In genomic region chr11:104256525-104256924, GRCh38 we compare ENCODE assay signal across 13 cellular contexts.
DNase-seq lines count a peak whose midpoint lies in the region; ATAC-seq and TF ChIP-seq lines count a peak whose summit lies in the region.
"Had no signal": no experiment of that assay in that cellular context is flagged by ENCODE, and none has a peak within 500 bp of the region (broad histone marks: within the 10 kb centered on the region; RNA-seq: fewer than 3 reads in every experiment).

No MANE protein-coding gene starts in this region.

- peaks cover 2% of the 10 kb centered on the region for H3K9me3 Mint-ChIP-seq in chondrocyte (ENCODE audit: low read depth)
- H3K9me3 Mint-ChIP-seq in osteocyte (ENCODE audit: unreplicated experiment), result no peaks in the 10 kb centered on the region
- H3K9me3 Mint-ChIP-seq in stimulated activated naive B cell treated with anti-CD40 and anti-IgM and Interleukin-4, amounts not matched to agents 10 μg/mL and 1 μg/mL and 100 μg/mL, for 72 hours, result peaks cover 0 to 2% of the 10 kb centered on the region in 2 donors
- H3K9me3 Mint-ChIP-seq in endothelial cell (ENCODE audit: unreplicated experiment), result no peaks in the 10 kb centered on the region
- H3K9me3 Mint-ChIP-seq: activated naive CD8-positive, alpha-beta T cell treated with anti-CD3 and anti-CD28 coated beads for 36 hours; immature natural killer cell had no signal

- TF ChIP-seq CTCF in chondrocyte (IDR thresholded peaks at IDR 0.05), result peak; percentile 60
- TF ChIP-seq CTCF in osteocyte (IDR thresholded peaks at IDR 0.05), result peak; percentile 32
- no peak for TF ChIP-seq CTCF in endothelial cell (IDR thresholded peaks at IDR 0.05; ENCODE audit: unreplicated experiment)

- H3K4me3 Mint-ChIP-seq in chondrocyte (ENCODE audit: unreplicated experiment), result no peak overlapping the region
- no peak overlapping the region for H3K4me3 Mint-ChIP-seq in osteocyte (ENCODE audit: unreplicated experiment)
- no peak overlapping the region for H3K4me3 Mint-ChIP-seq in stimulated activated naive B cell treated with anti-CD40 and anti-IgM and Interleukin-4, amounts not matched to agents 10 μg/mL and 1 μg/mL and 100 μg/mL, for 72 hours
- no peak overlapping the region for H3K4me3 Mint-ChIP-seq in endothelial cell (ENCODE audit: unreplicated experiment)
- H3K4me3 Mint-ChIP-seq: activated naive CD8-positive, alpha-beta T cell treated with anti-CD3 and anti-CD28 coated beads for 36 hours; immature natural killer cell had no signal

- H3K4me1 Mint-ChIP-seq in chondrocyte (ENCODE audit: low read depth) (peaks cover 5% of the 10 kb centered on the region), osteocyte (ENCODE audit: unreplicated experiment) (peaks cover 6% of the 10 kb centered on the region), endothelial cell (ENCODE audit: unreplicated experiment) (no peaks in the 10 kb centered on the region)
- no peaks in the 10 kb centered on the region for H3K4me1 Mint-ChIP-seq in stimulated activated naive B cell treated with anti-CD40 and anti-IgM and Interleukin-4, amounts not matched to agents 10 μg/mL and 1 μg/mL and 100 μg/mL, for 72 hours
- H3K4me1 Mint-ChIP-seq: activated naive CD8-positive, alpha-beta T cell treated with anti-CD3 and anti-CD28 coated beads for 36 hours; immature natural killer cell had no signal

- no peaks in the 10 kb centered on the region for H3K36me3 Mint-ChIP-seq in chondrocyte (ENCODE audit: low read depth)
- H3K36me3 Mint-ChIP-seq in osteocyte (ENCODE audit: unreplicated experiment), result no peaks in the 10 kb centered on the region
- H3K36me3 Mint-ChIP-seq in stimulated activated naive B cell treated with anti-CD40 and anti-IgM and Interleukin-4, amounts not matched to agents 10 μg/mL and 1 μg/mL and 100 μg/mL, for 72 hours, result no peaks in the 10 kb centered on the region
- H3K36me3 Mint-ChIP-seq in endothelial cell (ENCODE audit: low read depth, unreplicated experiment), result no peaks in the 10 kb centered on the region
- H3K36me3 Mint-ChIP-seq: activated naive CD8-positive, alpha-beta T cell treated with anti-CD3 and anti-CD28 coated beads for 36 hours; immature natural killer cell had no signal

- ATAC-seq in stimulated activated naive B cell treated with anti-CD40 and anti-IgM and Interleukin-4, amounts not matched to agents 10 μg/mL and 1 μg/mL and 100 μg/mL, for 72 hours (replicated peaks), result no peak
- ATAC-seq: stimulated activated naive CD8-positive, alpha-beta T cell treated with anti-CD3 and anti-CD28 coated beads, Interleukin-15, Interleukin-2, amounts not matched to agents 100 U/mL and 50 U/mL, for 24 hours had no signal

- no peak overlapping the region for H3K27ac Mint-ChIP-seq in chondrocyte (ENCODE audit: unreplicated experiment)
- no peak overlapping the region for H3K27ac Mint-ChIP-seq in osteocyte (ENCODE audit: unreplicated experiment)
- H3K27ac Mint-ChIP-seq in stimulated activated naive B cell treated with anti-CD40 and anti-IgM and Interleukin-4, amounts not matched to agents 10 μg/mL and 1 μg/mL and 100 μg/mL, for 72 hours, result no peak overlapping the region
- no peak overlapping the region for H3K27ac Mint-ChIP-seq in endothelial cell (ENCODE audit: unreplicated experiment)
- H3K27ac Mint-ChIP-seq: activated naive CD8-positive, alpha-beta T cell treated with anti-CD3 and anti-CD28 coated beads for 36 hours had no signal

- peak; percentile 12 for DNase-seq in DMS 273 (lab: John Stamatoyannopoulos, UW; ENCODE audit: unreplicated experiment)
- no peak for DNase-seq in DMS 273 treated with DMSO at 0.1 percent for 48 hours (lab: John Stamatoyannopoulos, UW)
- peak; percentile 24 for DNase-seq in NCI-H446 treated with DMSO at 0.1 percent for 48 hours (lab: John Stamatoyannopoulos, UW)
- DNase-seq in chondrocyte (ENCODE audit: low spot score), result no peak
- DNase-seq in osteocyte (ENCODE audit: extremely low spot score, unreplicated experiment), result no peak
- DNase-seq in stimulated activated naive B cell treated with anti-CD40 and anti-IgM and Interleukin-4, amounts not matched to agents 10 μg/mL and 1 μg/mL and 100 μg/mL, for 72 hours, result no peak
- no peak for DNase-seq in endothelial cell (ENCODE audit: low spot score)
- DNase-seq in stimulated activated CD4-positive, alpha-beta T cell treated with anti-CD3 and anti-CD28 coated beads, Interleukin-4, amount 100 ng/mL, for 24 hours, result no peak
- DNase-seq: 8988T; activated naive CD8-positive, alpha-beta T cell treated with anti-CD3 and anti-CD28 coated beads for 36 hours; immature natural killer cell; NCI-H526 treated with DMSO at 0.1 percent for 48 hours; stimulated activated naive CD8-positive, alpha-beta T cell treated with anti-CD3 and anti-CD28 coated beads, Interleukin-15, Interleukin-2, amounts not matched to agents 100 U/mL and 50 U/mL, for 24 hours had no signal

- H3K27me3 Mint-ChIP-seq in chondrocyte (ENCODE audit: low read depth) (peaks cover 2% of the 10 kb centered on the region), osteocyte (ENCODE audit: unreplicated experiment) (no peaks in the 10 kb centered on the region), endothelial cell (ENCODE audit: unreplicated experiment) (no peaks in the 10 kb centered on the region)
- H3K27me3 Mint-ChIP-seq in stimulated activated naive B cell treated with anti-CD40 and anti-IgM and Interleukin-4, amounts not matched to agents 10 μg/mL and 1 μg/mL and 100 μg/mL, for 72 hours, result peaks cover 0 to 6% of the 10 kb centered on the region in 2 donors

Comparison
In these comparisons a context has a peak if more than half of its experiments do, and no peak if none do; other contexts are left out.
1. DNase-seq: peak in DMS 273 (single experiment) and NCI-H446 treated with DMSO at 0.1 percent for 48 hours (single experiment); none in DMS 273 treated with DMSO at 0.1 percent for 48 hours (single experiment), chondrocyte (single experiment), osteocyte (single experiment), stimulated activated naive B cell treated with anti-CD40 and anti-IgM and Interleukin-4, amounts not matched to agents 10 μg/mL and 1 μg/mL and 100 μg/mL, for 72 hours (single experiment), endothelial cell (single experiment) and stimulated activated CD4-positive, alpha-beta T cell treated with anti-CD3 and anti-CD28 coated beads, Interleukin-4, amount 100 ng/mL, for 24 hours (single experiment).